Comparison of ENCODE assay signal across 1 cellular context in the genomic region with DNA sequence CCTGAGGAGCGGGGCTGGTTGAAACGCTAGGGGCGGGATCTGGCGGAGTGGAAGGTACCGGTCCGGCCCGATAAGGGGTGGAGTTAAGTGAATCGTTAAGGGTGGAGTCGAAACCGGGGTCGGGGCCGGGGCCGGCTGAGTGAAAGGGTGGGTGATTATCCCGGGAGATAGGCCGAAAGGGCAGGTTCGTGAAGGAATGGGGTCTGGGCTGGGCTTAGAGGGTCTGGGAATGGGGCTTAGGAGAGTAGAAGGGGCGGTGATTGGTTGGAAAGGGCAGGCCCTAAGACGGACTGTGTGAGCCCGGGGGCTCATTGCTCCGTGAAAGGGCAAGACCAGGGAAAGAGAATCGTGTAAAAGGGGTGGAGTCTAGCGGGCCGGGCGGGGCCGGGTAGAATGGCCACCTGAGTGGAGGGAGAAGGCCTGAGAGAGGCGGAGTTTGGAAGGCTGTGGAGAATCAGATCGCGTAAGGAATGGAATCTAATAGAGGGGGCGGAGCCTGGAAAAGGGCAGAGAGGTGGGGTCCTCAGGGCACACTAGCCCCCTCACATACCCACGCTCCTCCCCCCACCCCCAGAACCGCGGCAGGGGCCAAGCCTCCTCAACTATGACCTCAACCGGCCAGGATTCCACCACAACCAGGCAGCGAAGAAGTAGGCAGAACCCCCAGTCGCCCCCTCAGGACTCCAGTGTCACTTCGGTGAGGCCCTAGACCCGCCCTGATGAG.
TF ChIP-seq lines count a peak whose summit lies in the region.

No MANE protein-coding gene starts in this region.

TF ChIP-seq in K562, 482 proteins besides CTCF, POLR2A, EP300 and RAD21 (continued from another document):
- TF ChIP-seq ZNF318 (IDR thresholded peaks at IDR 0.05; ENCODE audit: borderline replicate concordance in 1 of 2, low read depth in 1 of 2) (no peak), ZSCAN32 (CRISPR knock-in tag; IDR thresholded peaks at IDR 0.05) (no peak), FOS (IDR thresholded peaks at IDR 0.05; ENCODE audit: extremely low read depth, insufficient read length) (no peak), NBN (IDR thresholded peaks at IDR 0.05; ENCODE audit: low read depth) (peak; percentile 90), KLF6 (CRISPR knock-in tag; IDR thresholded peaks at IDR 0.05; ENCODE audit: borderline replicate concordance) (no peak; the same call in 1 of the 2 replicates), TFAM (CRISPR knock-in tag; conservative IDR thresholded peaks at IDR 0.05) (no peak), HCFC1 (IDR thresholded peaks at IDR 0.05; ENCODE audit: low read depth, low read length) (no peak), ZNF121 (CRISPR knock-in tag; conservative IDR thresholded peaks at IDR 0.05) (no peak), ZNF146 (CRISPR knock-in tag; IDR thresholded peaks at IDR 0.05; ENCODE audit: unreplicated experiment) (no peak), ZBTB9 (CRISPR knock-in tag; IDR thresholded peaks at IDR 0.05) (peak; percentile 55; the same call in 1 of the 2 replicates), NR2C2 (CRISPR knock-in tag; IDR thresholded peaks at IDR 0.05) (no peak), NR2C2 (tag; IDR thresholded peaks at IDR 0.05) (no peak), EWSR1 (IDR thresholded peaks at IDR 0.05; ENCODE audit: borderline replicate concordance, low read depth, partially characterized antibody) (no peak), TEAD1 (CRISPR knock-in tag; IDR thresholded peaks at IDR 0.05) (0 out of 4 replicates have a peak, but pooled peaks of 1 of the 2 experiments have one; percentile 20), TBP (optimal IDR thresholded peaks at IDR 0.05; ENCODE audit: low read depth, low read length) (peak; percentile 44), ZC3H8 (IDR thresholded peaks at IDR 0.05) (0 out of 2 replicates have a peak, but pooled peaks have one; percentile 43), NCOA1 (IDR thresholded peaks at IDR 0.05; ENCODE audit: low read depth) (no peak), NFRKB (IDR thresholded peaks at IDR 0.05; ENCODE audit: low read depth) (peak; percentile 85), LARP7 (IDR thresholded peaks at IDR 0.05) (peak; percentile 84; the same call in 1 of the 2 replicates), PHF8 (IDR thresholded peaks at IDR 0.05; ENCODE audit: borderline replicate concordance, low read length) (peak; percentile 60; the same call in 1 of the 2 replicates), SP1 (CRISPR knock-in tag; IDR thresholded peaks at IDR 0.05) (0 out of 2 replicates have a peak, but pooled peaks have one; percentile 52), MTA2 (IDR thresholded peaks at IDR 0.05; ENCODE audit: low read depth) (0 out of 2 replicates have a peak, but pooled peaks have one; percentile 14), ZNF717 (CRISPR knock-in tag; IDR thresholded peaks at IDR 0.05) (no peak), NRF1 (conservative IDR thresholded peaks at IDR 0.05 in 1 of 2, IDR thresholded peaks at IDR 0.05 in 1 of 2) (no peak), RNF2 (IDR thresholded peaks at IDR 0.05) (0 out of 2 replicates have a peak, but pooled peaks have one; percentile 26), DPF2 (IDR thresholded peaks at IDR 0.05) (peak; percentile 75), ZBED1 (IDR thresholded peaks at IDR 0.05) (peak; percentile 28; the same call in 1 of the 2 replicates), POLR2AphosphoS5 (IDR thresholded peaks at IDR 0.05; ENCODE audit: control insufficient read depth, insufficient read depth, low read depth, low read length) (peak; percentile 37; the same call in 1 of the 2 replicates), TAL1 (IDR thresholded peaks at IDR 0.05) (no peak), PTTG1 (tag; IDR thresholded peaks at IDR 0.05; ENCODE audit: low read depth) (no peak), HSF4 (CRISPR knock-in tag; IDR thresholded peaks at IDR 0.05; ENCODE audit: borderline replicate concordance) (no peak), MYBL2 (IDR thresholded peaks at IDR 0.05; ENCODE audit: low read depth) (no peak), MYBL2 (CRISPR knock-in tag; IDR thresholded peaks at IDR 0.05; ENCODE audit: borderline replicate concordance) (no peak), POLR2G (IDR thresholded peaks at IDR 0.05; ENCODE audit: low read depth, low read length) (peak; percentile 76), ZC3H11A (IDR thresholded peaks at IDR 0.05; ENCODE audit: low read depth, low read length) (no peak)
- TF ChIP-seq, protein P1, sequence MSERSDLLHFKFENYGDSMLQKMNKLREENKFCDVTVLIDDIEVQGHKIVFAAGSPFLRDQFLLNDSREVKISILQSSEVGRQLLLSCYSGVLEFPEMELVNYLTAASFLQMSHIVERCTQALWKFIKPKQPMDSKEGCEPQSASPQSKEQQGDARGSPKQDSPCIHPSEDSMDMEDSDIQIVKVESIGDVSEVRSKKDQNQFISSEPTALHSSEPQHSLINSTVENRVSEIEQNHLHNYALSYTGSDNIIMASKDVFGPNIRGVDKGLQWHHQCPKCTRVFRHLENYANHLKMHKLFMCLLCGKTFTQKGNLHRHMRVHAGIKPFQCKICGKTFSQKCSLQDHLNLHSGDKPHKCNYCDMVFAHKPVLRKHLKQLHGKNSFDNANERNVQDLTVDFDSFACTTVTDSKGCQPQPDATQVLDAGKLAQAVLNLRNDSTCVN (CRISPR knock-in tag; IDR thresholded peaks at IDR 0.05), result peak; percentile 84; the same call in 1 of the 2 replicates
- TF ChIP-seq, protein P2, sequence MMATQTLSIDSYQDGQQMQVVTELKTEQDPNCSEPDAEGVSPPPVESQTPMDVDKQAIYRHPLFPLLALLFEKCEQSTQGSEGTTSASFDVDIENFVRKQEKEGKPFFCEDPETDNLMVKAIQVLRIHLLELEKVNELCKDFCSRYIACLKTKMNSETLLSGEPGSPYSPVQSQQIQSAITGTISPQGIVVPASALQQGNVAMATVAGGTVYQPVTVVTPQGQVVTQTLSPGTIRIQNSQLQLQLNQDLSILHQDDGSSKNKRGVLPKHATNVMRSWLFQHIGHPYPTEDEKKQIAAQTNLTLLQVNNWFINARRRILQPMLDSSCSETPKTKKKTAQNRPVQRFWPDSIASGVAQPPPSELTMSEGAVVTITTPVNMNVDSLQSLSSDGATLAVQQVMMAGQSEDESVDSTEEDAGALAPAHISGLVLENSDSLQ (IDR thresholded peaks at IDR 0.05), result peak; percentile 34
- TF ChIP-seq, protein P3, sequence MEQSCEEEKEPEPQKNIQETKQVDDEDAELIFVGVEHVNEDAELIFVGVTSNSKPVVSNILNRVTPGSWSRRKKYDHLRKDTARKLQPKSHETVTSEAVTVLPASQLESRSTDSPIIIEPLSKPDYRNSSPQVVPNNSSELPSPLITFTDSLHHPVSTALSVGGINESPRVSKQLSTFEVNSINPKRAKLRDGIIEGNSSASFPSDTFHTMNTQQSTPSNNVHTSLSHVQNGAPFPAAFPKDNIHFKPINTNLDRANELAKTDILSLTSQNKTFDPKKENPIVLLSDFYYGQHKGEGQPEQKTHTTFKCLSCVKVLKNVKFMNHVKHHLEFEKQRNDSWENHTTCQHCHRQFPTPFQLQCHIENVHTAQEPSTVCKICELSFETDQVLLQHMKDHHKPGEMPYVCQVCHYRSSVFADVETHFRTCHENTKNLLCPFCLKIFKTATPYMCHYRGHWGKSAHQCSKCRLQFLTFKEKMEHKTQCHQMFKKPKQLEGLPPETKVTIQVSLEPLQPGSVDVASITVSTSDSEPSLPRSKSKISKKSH (CRISPR knock-in tag; IDR thresholded peaks at IDR 0.05), result no peak
